8 cellular contexts compared by ENCODE assay signal in the genomic region with DNA sequence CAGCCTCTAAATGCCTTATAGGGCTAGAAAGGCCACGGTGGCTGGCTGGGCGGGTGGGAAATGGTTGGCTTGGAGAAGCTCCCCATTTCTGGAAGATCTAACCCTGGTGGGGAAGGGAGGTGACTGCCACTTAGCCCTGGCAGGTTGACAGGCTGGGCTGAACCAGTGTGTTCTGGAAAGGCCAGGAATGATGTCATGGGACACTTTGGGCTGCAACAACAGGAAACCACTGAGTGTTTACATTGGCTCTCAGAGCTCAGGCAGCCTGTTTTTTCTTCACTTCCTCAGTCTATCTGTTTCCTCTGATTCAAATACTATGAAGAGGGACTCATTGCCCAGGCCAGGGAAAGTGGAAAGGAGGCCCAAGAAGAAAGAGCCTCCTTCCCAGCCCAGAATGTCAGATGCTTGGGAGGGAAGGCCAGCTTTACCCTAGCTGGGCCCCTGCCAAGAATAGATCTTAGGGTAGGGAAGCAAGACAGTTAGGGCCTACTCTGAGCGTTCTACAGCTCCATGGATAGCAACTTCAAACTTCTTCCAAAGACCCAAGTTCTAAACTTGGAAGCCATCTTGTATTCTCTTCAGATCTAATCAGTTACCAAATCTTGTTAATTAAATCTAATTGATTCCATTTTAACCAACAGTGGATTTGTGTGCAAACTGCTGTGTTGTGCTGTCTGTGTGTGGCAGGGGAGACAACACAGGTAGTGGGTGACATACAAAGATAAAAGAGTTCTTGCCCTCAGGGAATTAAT.
DNase-seq lines count a peak whose midpoint lies in the region; ATAC-seq and TF ChIP-seq lines count a peak whose summit lies in the region.

No MANE protein-coding gene starts in this region.

- no peak for TF ChIP-seq CTCF in lower leg skin (IDR thresholded peaks at IDR 0.05)

- no peaks in the 10 kb centered on the region for H3K27me3 ChIP-seq in Karpas-422 (ENCODE audit: low read length)

- H3K4me1 ChIP-seq in Karpas-422 (ENCODE audit: low read length): no peaks in the 10 kb centered on the region

- H4K20me1 ChIP-seq in Karpas-422 (ENCODE audit: insufficient read depth, low read depth, low read length): no peaks in the 10 kb centered on the region

- no peak overlapping the region for H2AFZ ChIP-seq in Karpas-422 (ENCODE audit: low read length)

- H3K36me3 ChIP-seq in Karpas-422 (ENCODE audit: insufficient read depth, low read length): no peaks in the 10 kb centered on the region

- H3K4me3 Mint-ChIP-seq in central memory CD8-positive, alpha-beta T cell: peak overlapping the region; percentile 41

- WGBS in lower leg skin, 2 donors: 58 to 77% methylated on average over 1 to 3 of the region's 3 CpGs

- DNase-seq in EL (peak; percentile 78), T-helper 9 cell (peak; percentile 26), lower leg skin (ENCODE audit: low spot score in 2 of 2) (peak; percentile 71 to 94), superior temporal gyrus (ENCODE audit: extremely low spot score) (peak; percentile 14), Karpas-422 (no peak)
- peak in 1 of 2 donors; percentile 19 for DNase-seq in central memory CD8-positive, alpha-beta T cell (ENCODE audit: low spot score in 2 of 2)

- ATAC-seq in HG03442 (IDR thresholded peaks at IDR 0.05; ENCODE audit: unreplicated experiment) (peak; percentile 52), HG03457 (IDR thresholded peaks at IDR 0.05; ENCODE audit: unreplicated experiment) (no peak)
- peak; percentile 79 for ATAC-seq in central memory CD8-positive, alpha-beta T cell (replicated peaks; ENCODE audit: extremely low read depth, poor library complexity, severe bottlenecking)

- intact Hi-C loops in lower leg skin (cut with DNase I; ENCODE audit: low total_unique reads): no loop called here

- peak overlapping the region; percentile 75 for H3K27ac Mint-ChIP-seq in central memory CD8-positive, alpha-beta T cell (ENCODE audit: low read depth)

- H3K9ac ChIP-seq in Karpas-422 (ENCODE audit: low read length): no peak overlapping the region

- TF ChIP-seq POLR2A in lower leg skin (IDR thresholded peaks at IDR 0.05): no peak

- peaks cover 55% of the 10 kb centered on the region for H3K4me1 Mint-ChIP-seq in central memory CD8-positive, alpha-beta T cell

- H3K4me2 ChIP-seq in Karpas-422 (ENCODE audit: low read depth, low read length, poor library complexity, severe bottlenecking): no peak overlapping the region

- no peaks in the 10 kb centered on the region for H3K9me2 ChIP-seq in Karpas-422 (replicated peaks; ENCODE audit: insufficient read depth, low read length)

- no peaks in the 10 kb centered on the region for H3K79me2 ChIP-seq in Karpas-422 (ENCODE audit: low read length)

- no peak overlapping the region for H3K27ac ChIP-seq in Karpas-422 (ENCODE audit: low read length)

- H3K9me3 ChIP-seq in Karpas-422 (ENCODE audit: low read length): no peaks in the 10 kb centered on the region

- H3K36me3 Mint-ChIP-seq in central memory CD8-positive, alpha-beta T cell (ENCODE audit: insufficient read depth): peaks cover 3% of the 10 kb centered on the region

- H3K4me3 ChIP-seq in lower leg skin (ENCODE audit: low read depth, poor library complexity, severe bottlenecking): no peak overlapping the region
- no peak overlapping the region for H3K4me3 ChIP-seq in Karpas-422 (ENCODE audit: low read length)

- H3K27me3 Mint-ChIP-seq in central memory CD8-positive, alpha-beta T cell: no peaks in the 10 kb centered on the region

- no peaks in the 10 kb centered on the region for H3K9me3 Mint-ChIP-seq in central memory CD8-positive, alpha-beta T cell
